Comparison of ENCODE assay signal across 7 cellular contexts in genomic region chr6:32190946-32191677, GRCh38. TPM values are rescaled to one million over a fixed set of nuclear protein-coding genes. Genes with fewer than 3 reads are reported as not detected.
DNase-seq lines count a peak whose midpoint lies in the region; ATAC-seq lines count a peak whose summit lies in the region.

No MANE protein-coding gene starts in this region.

- H3K9ac ChIP-seq in HUES6 (ENCODE audit: low read length) (peak overlapping the region; percentile 43), stomach smooth muscle (ENCODE audit: low read length in 2 of 2) (peak overlapping the region; percentile 92 to 94)

- intact Hi-C loops in activated T-helper 2 cell treated with anti-CD3 and anti-CD28 coated beads, Interferon-gamma antibody, Interleukin-2, Interleukin-4, amounts not matched to agents 10 μg/mL and 5 μg/mL and 100 μg/mL, durations not matched to agents 14 hours and 24 hours and 36 hours (cut with micrococcal nuclease), result loop anchor here (5.0 to 10.0 kb wide), 2 partner anchors 644 to 1011 kb away; partner anchors contain the start of genes HSD17B8, RXRB, SLC39A7 and TAP2

- H3K27ac ChIP-seq in HUES6 (ENCODE audit: low read depth, low read length), result peak overlapping the region; percentile 72; the same call in 1 of the 2 replicates
- H3K27ac ChIP-seq in layer of hippocampus (ENCODE audit: low read depth, low read length), result peak overlapping the region; percentile 98
- peak overlapping the region; percentile 98 for H3K27ac ChIP-seq in stomach smooth muscle (ENCODE audit: low read length)

- H3K27me3 ChIP-seq in HUES6 (ENCODE audit: control insufficient read depth, insufficient read depth, low read length) (no peaks in the 10 kb centered on the region), layer of hippocampus (ENCODE audit: control insufficient read depth, insufficient read depth, low read length) (no peaks in the 10 kb centered on the region), stomach smooth muscle (ENCODE audit: control insufficient read depth in 1 of 2, insufficient read depth in 2 of 2, low read length in 2 of 2) (no peaks in the 10 kb centered on the region)

- no peak for DNase-seq in activated T-helper 2 cell treated with anti-CD3 and anti-CD28 coated beads, Interferon-gamma antibody, Interleukin-2, Interleukin-4, amounts not matched to agents 10 μg/mL and 5 μg/mL and 100 μg/mL, durations not matched to agents 14 hours and 24 hours and 36 hours (ENCODE audit: low spot score)
- no peak for DNase-seq in activated CD8-positive, alpha-beta memory T cell treated with anti-CD3 and anti-CD28 coated beads for 24 hours

- H3K4me1 Mint-ChIP-seq in activated T-helper 2 cell treated with anti-CD3 and anti-CD28 coated beads, Interferon-gamma antibody, Interleukin-2, Interleukin-4, amounts not matched to agents 10 μg/mL and 5 μg/mL and 100 μg/mL, durations not matched to agents 14 hours and 24 hours and 36 hours (ENCODE audit: low read depth), result peaks cover 52% of the 10 kb centered on the region

- H3K9me3 ChIP-seq in HUES6 (ENCODE audit: control insufficient read depth, insufficient read depth, low read depth, low read length) (no peaks in the 10 kb centered on the region), stomach smooth muscle (ENCODE audit: control insufficient read depth in 2 of 2, low read length in 2 of 2) (no peaks in the 10 kb centered on the region)

- H3K4me3 ChIP-seq in HUES6 (ENCODE audit: low read depth, low read length), result peak overlapping the region; percentile 53; the same call in 1 of the 2 replicates
- peak overlapping the region; percentile 49 to 80 for H3K4me3 ChIP-seq in stomach smooth muscle (ENCODE audit: low read length in 2 of 2)

- H3K27ac Mint-ChIP-seq in activated T-helper 2 cell treated with anti-CD3 and anti-CD28 coated beads, Interferon-gamma antibody, Interleukin-2, Interleukin-4, amounts not matched to agents 10 μg/mL and 5 μg/mL and 100 μg/mL, durations not matched to agents 14 hours and 24 hours and 36 hours, result peak overlapping the region; percentile 95

- H3K36me3 ChIP-seq in HUES6 (ENCODE audit: control insufficient read depth, insufficient read depth, low read length), result peaks cover 21% of the 10 kb centered on the region
- H3K36me3 ChIP-seq in stomach smooth muscle (ENCODE audit: control insufficient read depth in 2 of 2, insufficient read depth in 2 of 2, low read length in 2 of 2), result peaks cover 6 to 17% of the 10 kb centered on the region in 2 donors

- ATAC-seq in HG03565 (IDR thresholded peaks at IDR 0.05; ENCODE audit: unreplicated experiment), result no peak
- no peak for ATAC-seq in GM18873 (IDR thresholded peaks at IDR 0.05; ENCODE audit: low FRiP score, unreplicated experiment)

- H3K36me3 Mint-ChIP-seq in activated T-helper 2 cell treated with anti-CD3 and anti-CD28 coated beads, Interferon-gamma antibody, Interleukin-2, Interleukin-4, amounts not matched to agents 10 μg/mL and 5 μg/mL and 100 μg/mL, durations not matched to agents 14 hours and 24 hours and 36 hours (ENCODE audit: low read depth), result peaks cover 52% of the 10 kb centered on the region

- no peaks in the 10 kb centered on the region for H3K9me3 Mint-ChIP-seq in activated T-helper 2 cell treated with anti-CD3 and anti-CD28 coated beads, Interferon-gamma antibody, Interleukin-2, Interleukin-4, amounts not matched to agents 10 μg/mL and 5 μg/mL and 100 μg/mL, durations not matched to agents 14 hours and 24 hours and 36 hours

- no peaks in the 10 kb centered on the region for H3K27me3 Mint-ChIP-seq in activated T-helper 2 cell treated with anti-CD3 and anti-CD28 coated beads, Interferon-gamma antibody, Interleukin-2, Interleukin-4, amounts not matched to agents 10 μg/mL and 5 μg/mL and 100 μg/mL, durations not matched to agents 14 hours and 24 hours and 36 hours (ENCODE audit: low read depth)

- H3K4me3 Mint-ChIP-seq in activated T-helper 2 cell treated with anti-CD3 and anti-CD28 coated beads, Interferon-gamma antibody, Interleukin-2, Interleukin-4, amounts not matched to agents 10 μg/mL and 5 μg/mL and 100 μg/mL, durations not matched to agents 14 hours and 24 hours and 36 hours (ENCODE audit: low read depth), result peak overlapping the region; percentile 97

- peaks cover 45% of the 10 kb centered on the region for H3K4me1 ChIP-seq in HUES6 (ENCODE audit: control insufficient read depth, insufficient read depth, low read length)
- peaks cover 59% of the 10 kb centered on the region for H3K4me1 ChIP-seq in stomach smooth muscle (ENCODE audit: control insufficient read depth, insufficient read depth, low read length)

RNA-seq across cellular contexts. Expression of gene PBX2, which starts 1.1 kb away (rescaled TPM):
- total RNA-seq in activated T-helper 2 cell treated with anti-CD3 and anti-CD28 coated beads, Interferon-gamma antibody, Interleukin-2, Interleukin-4, amounts not matched to agents 10 μg/mL and 5 μg/mL and 100 μg/mL, durations not matched to agents 14 hours and 24 hours and 36 hours, result 80.8 and 85.2 TPM in 2 replicates

RNA-seq across cellular contexts. Expression of gene GPSM3, which starts 1.3 kb away (rescaled TPM):
- total RNA-seq in activated T-helper 2 cell treated with anti-CD3 and anti-CD28 coated beads, Interferon-gamma antibody, Interleukin-2, Interleukin-4, amounts not matched to agents 10 μg/mL and 5 μg/mL and 100 μg/mL, durations not matched to agents 14 hours and 24 hours and 36 hours, result 84.2 and 90.7 TPM in 2 replicates

RNA-seq across cellular contexts. Expression of gene AGER, which starts 7.1 kb away (rescaled TPM):
- total RNA-seq in activated T-helper 2 cell treated with anti-CD3 and anti-CD28 coated beads, Interferon-gamma antibody, Interleukin-2, Interleukin-4, amounts not matched to agents 10 μg/mL and 5 μg/mL and 100 μg/mL, durations not matched to agents 14 hours and 24 hours and 36 hours, result 18.5 and 20.9 TPM in 2 replicates

RNA-seq across cellular contexts. Expression of gene RNF5, which starts 12.9 kb away (rescaled TPM):
- total RNA-seq in activated T-helper 2 cell treated with anti-CD3 and anti-CD28 coated beads, Interferon-gamma antibody, Interleukin-2, Interleukin-4, amounts not matched to agents 10 μg/mL and 5 μg/mL and 100 μg/mL, durations not matched to agents 14 hours and 24 hours and 36 hours, result 61.9 and 63.8 TPM in 2 replicates

RNA-seq across cellular contexts. Expression of gene AGPAT1, which starts 15.2 kb away (rescaled TPM):
- total RNA-seq in activated T-helper 2 cell treated with anti-CD3 and anti-CD28 coated beads, Interferon-gamma antibody, Interleukin-2, Interleukin-4, amounts not matched to agents 10 μg/mL and 5 μg/mL and 100 μg/mL, durations not matched to agents 14 hours and 24 hours and 36 hours, result 32.0 and 32.9 TPM in 2 replicates
